ENCODE assay signal across 9 cellular contexts in genomic region chrX:3271485-3272186, GRCh38.
DNase-seq lines count a peak whose midpoint lies in the region; ATAC-seq and TF ChIP-seq lines count a peak whose summit lies in the region.
"Had no signal": no experiment of that assay in that cellular context is flagged by ENCODE, and none has a peak within 500 bp of the region (broad histone marks: within the 10 kb centered on the region; RNA-seq: fewer than 3 reads in every experiment).

No MANE protein-coding gene starts in this region.

- TF ChIP-seq CTCF in RWPE2 (IDR thresholded peaks at IDR 0.05; ENCODE audit: poor library complexity, severe bottlenecking) (no peak), fibroblast of lung (conservative IDR thresholded peaks at IDR 0.05 in 1 of 2, IDR thresholded peaks at IDR 0.05 in 1 of 2; ENCODE audit: low read depth in 1 of 2, low read length in 2 of 2) (no peak), prostate gland (IDR thresholded peaks at IDR 0.05) (no peak)

- no peak overlapping the region for H3K9ac ChIP-seq in fibroblast of lung (ENCODE audit: insufficient read depth, low read length)

- peak overlapping the region; percentile 60 for H3K4me2 ChIP-seq in fibroblast of lung (ENCODE audit: extremely low read depth, insufficient read depth, low read length)

- 13% methylated on average over 12 of the region's 12 CpGs for WGBS in prostate gland

- no peaks in the 10 kb centered on the region for H3K9me3 ChIP-seq in RWPE2 (ENCODE audit: severe bottlenecking)
- no peaks in the 10 kb centered on the region for H3K9me3 ChIP-seq in fibroblast of lung (ENCODE audit: control insufficient read depth, insufficient read depth, low read depth, low read length)
- H3K9me3 ChIP-seq in prostate gland = no peaks in the 10 kb centered on the region
- H3K9me3 ChIP-seq: upper lobe of left lung had no signal

- intact Hi-C loops in prostate gland (cut with DNase I) = no loop called here

- H3K36me3 ChIP-seq in RWPE2 (ENCODE audit: low read depth) = no peaks in the 10 kb centered on the region
- H3K36me3 ChIP-seq in fibroblast of lung (ENCODE audit: control insufficient read depth, insufficient read depth, low read length) = no peaks in the 10 kb centered on the region
- no peaks in the 10 kb centered on the region for H3K36me3 ChIP-seq in prostate gland
- H3K36me3 ChIP-seq: upper lobe of left lung had no signal

- H3K79me2 ChIP-seq in fibroblast of lung (ENCODE audit: control insufficient read depth, insufficient read depth, low read length) = no peaks in the 10 kb centered on the region

- H3K4me1 ChIP-seq in RWPE2 (ENCODE audit: insufficient read depth, poor library complexity, severe bottlenecking) = peaks cover 17% of the 10 kb centered on the region
- peaks cover 2% of the 10 kb centered on the region for H3K4me1 ChIP-seq in fibroblast of lung (ENCODE audit: control insufficient read depth, extremely low read depth, insufficient read depth, low read length)
- H3K4me1 ChIP-seq in prostate gland (replicated peaks) = no peaks in the 10 kb centered on the region
- H3K4me1 ChIP-seq: upper lobe of left lung had no signal

- ATAC-seq in RWPE2 (ENCODE audit: low read depth) (peak; percentile 79), HG02763 (IDR thresholded peaks at IDR 0.05; ENCODE audit: unreplicated experiment) (no peak), GM19395 (IDR thresholded peaks at IDR 0.05; ENCODE audit: unreplicated experiment) (no peak), HG03159 (IDR thresholded peaks at IDR 0.05; ENCODE audit: unreplicated experiment) (no peak)

- TF ChIP-seq POLR2A in prostate gland (IDR thresholded peaks at IDR 0.05) = no peak

- no peaks in the 10 kb centered on the region for H4K20me1 ChIP-seq in fibroblast of lung (ENCODE audit: control insufficient read depth, extremely low read depth, insufficient read depth, low read length)

- H3K4me3 ChIP-seq in RWPE2 (ENCODE audit: severe bottlenecking) = no peak overlapping the region
- peak overlapping the region in 2 of 4 experiments; percentile 6 to 14 for H3K4me3 ChIP-seq in fibroblast of lung (replicated peaks in 1 of 4; ENCODE audit: control extremely low read depth in 1 of 4, insufficient read depth in 1 of 4, low read depth in 3 of 4, low read length in 4 of 4)
- no peak overlapping the region for H3K4me3 ChIP-seq in prostate gland
- H3K4me3 ChIP-seq: upper lobe of left lung had no signal

- H3K27ac ChIP-seq in RWPE2 (ENCODE audit: poor library complexity, severe bottlenecking) (peak overlapping the region; percentile 90), fibroblast of lung (ENCODE audit: insufficient read depth, low read length) (peak overlapping the region; percentile 53), prostate gland (no peak overlapping the region)
- H3K27ac ChIP-seq: upper lobe of left lung had no signal

- DNase-seq in ELR (ENCODE audit: low read depth) (peak; percentile 82), RWPE2 (ENCODE audit: low spot score) (peak; percentile 36), fibroblast of lung (ENCODE audit: low read depth in 2 of 2) (peak; percentile 53 to 96), prostate gland (ENCODE audit: low spot score) (peak; percentile 4), NCI-H187 treated with DMSO at 0.1 percent for 48 hours (lab: John Stamatoyannopoulos, UW) (no peak)
- DNase-seq: upper lobe of left lung had no signal

- H3K27me3 ChIP-seq in RWPE2 (ENCODE audit: insufficient read depth, poor library complexity, severe bottlenecking) (no peaks in the 10 kb centered on the region), fibroblast of lung (ENCODE audit: control insufficient read depth, insufficient read depth, low read length) (no peaks in the 10 kb centered on the region), prostate gland (replicated peaks; ENCODE audit: insufficient read depth) (no peaks in the 10 kb centered on the region)
- H3K27me3 ChIP-seq: upper lobe of left lung had no signal

- H2AFZ ChIP-seq in fibroblast of lung (ENCODE audit: low read length) = no peak overlapping the region

Comparison
In these comparisons a context has a peak if more than half of its experiments do, and no peak if none do; other contexts are left out.
1. H3K27ac ChIP-seq: peak in RWPE2 (single experiment) and fibroblast of lung (single experiment); none in prostate gland (0 of 2).